ENCODE assay signal across 8 cellular contexts in the genomic region with DNA sequence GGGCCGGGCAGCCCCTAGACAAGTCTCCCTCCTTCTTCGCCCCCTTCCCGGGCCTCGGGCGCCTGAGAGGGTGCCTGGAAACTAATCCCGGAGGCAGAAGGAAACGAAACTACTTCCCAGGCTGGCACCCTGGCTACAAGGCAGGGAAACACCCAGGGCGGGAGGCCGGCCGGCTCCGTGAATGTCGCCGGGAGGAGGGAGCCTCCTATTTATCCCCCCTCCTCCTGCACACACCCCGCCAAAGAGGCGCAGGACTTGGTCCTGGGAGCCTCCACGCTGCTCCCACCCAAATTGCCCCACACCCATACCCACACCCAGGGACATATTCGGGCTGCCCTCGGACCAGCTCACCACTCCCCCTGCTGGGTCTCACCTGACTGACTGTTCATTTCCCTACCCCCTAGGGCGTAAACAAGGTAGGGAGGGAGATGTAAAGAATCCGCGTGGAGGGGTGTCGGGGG. TPM values are rescaled to one million over a fixed set of nuclear protein-coding genes. Genes with fewer than 3 reads are reported as not detected.
DNase-seq lines count a peak whose midpoint lies in the region; ATAC-seq and TF ChIP-seq lines count a peak whose summit lies in the region.

A gene with protein sequence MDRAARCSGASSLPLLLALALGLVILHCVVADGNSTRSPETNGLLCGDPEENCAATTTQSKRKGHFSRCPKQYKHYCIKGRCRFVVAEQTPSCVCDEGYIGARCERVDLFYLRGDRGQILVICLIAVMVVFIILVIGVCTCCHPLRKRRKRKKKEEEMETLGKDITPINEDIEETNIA (minus strand): TSS at position 183 of the 461 bp plus-strand sequence. CDS start 198 bp downstream, outside the sequence.

- no TSS peak for BruUV-seq in A673 (replicated peaks; lab: Mats Ljungman, UMichigan)

- H3K9me3 Mint-ChIP-seq in natural killer cell treated with Interleukin-12 subunit alpha and Interleukin-12 subunit beta and Interleukin-15 and Interleukin-18, amount 100 ng/mL, for 72 hours, result no peaks in the 10 kb centered on the region

- DNase-seq in A673 (ENCODE audit: low spot score), result peak; percentile 18
- DNase-seq in NCI-H82 (lab: John Stamatoyannopoulos, UW), result peak; percentile 53
- peak; percentile 55 for DNase-seq in ecto neural progenitor cell (ENCODE audit: low spot score)
- peak; percentile 72 for DNase-seq in lower lobe of right lung
- DNase-seq in uterus, result peak; percentile 20 to 23
- no peak for DNase-seq in natural killer cell treated with Interleukin-12 subunit alpha and Interleukin-12 subunit beta and Interleukin-15 and Interleukin-18, amount 100 ng/mL, for 72 hours (ENCODE audit: low spot score)

- no peaks in the 10 kb centered on the region for H3K27me3 ChIP-seq in A673 (replicated peaks; ENCODE audit: insufficient read depth, low read depth, low read length, poor library complexity)
- peaks cover 10% of the 10 kb centered on the region for H3K27me3 ChIP-seq in lower lobe of right lung (ENCODE audit: low read depth)
- no peaks in the 10 kb centered on the region for H3K27me3 ChIP-seq in uterus

- TF ChIP-seq POLR2A in uterus (IDR thresholded peaks at IDR 0.05), result no peak

- CTCF ChIA-PET in A673 (lab: Charles Lee), result interaction anchor here (0.5 kb wide), 1 partner anchor 75 kb away, joined by 4 read pairs; no protein-coding TSS in a partner anchor

- ATAC-seq in GM18511 (IDR thresholded peaks at IDR 0.05; ENCODE audit: unreplicated experiment) (peak; percentile 41), lower lobe of right lung (peak; percentile 93 to 94), HG03571 (IDR thresholded peaks at IDR 0.05; ENCODE audit: unreplicated experiment) (no peak)
- ATAC-seq in natural killer cell treated with Interleukin-12 subunit alpha and Interleukin-12 subunit beta and Interleukin-15 and Interleukin-18, amount 100 ng/mL, for 72 hours, result no peak

- TF ChIP-seq CTCF in A673 (conservative IDR thresholded peaks at IDR 0.05; ENCODE audit: low read depth, low read length) (no peak), lower lobe of right lung (IDR thresholded peaks at IDR 0.05) (peak; percentile 22), uterus (IDR thresholded peaks at IDR 0.05) (peak in 3 of 4 experiments; percentile 14 to 28 (median 27))

- POLR2A ChIA-PET in A673 (lab: Charles Lee; ENCODE audit: low non-redundant PET), result no interaction called here

- H3K9me3 ChIP-seq in A673 (ENCODE audit: low read depth, low read length, poor library complexity, severe bottlenecking) (no peaks in the 10 kb centered on the region), lower lobe of right lung (no peaks in the 10 kb centered on the region), uterus (no peaks in the 10 kb centered on the region)

- intact Hi-C loops in A673 (cut with micrococcal nuclease; ENCODE audit: unreplicated experiment) (no loop called here), lower lobe of right lung (cut with DNase I) (no loop called here), uterus (cut with DNase I; ENCODE audit: low total_unique reads) (no loop called here)

- peaks cover 4% of the 10 kb centered on the region for H3K36me3 Mint-ChIP-seq in natural killer cell treated with Interleukin-12 subunit alpha and Interleukin-12 subunit beta and Interleukin-15 and Interleukin-18, amount 100 ng/mL, for 72 hours

- H3K36me3 ChIP-seq in A673 (ENCODE audit: insufficient read depth, low read length, poor library complexity, severe bottlenecking), result no peaks in the 10 kb centered on the region
- H3K36me3 ChIP-seq in lower lobe of right lung, result no peaks in the 10 kb centered on the region
- no peaks in the 10 kb centered on the region for H3K36me3 ChIP-seq in uterus

- peak within 1 kb of the TSS; percentile 46 for H3K4me3 ChIP-seq in A673 (ENCODE audit: low read depth, low read length, poor library complexity, severe bottlenecking)
- H3K4me3 ChIP-seq in lower lobe of right lung, result peak within 1 kb of the TSS; percentile 60
- H3K4me3 ChIP-seq in uterus, result peak within 1 kb of the TSS; percentile 50

- H3K27ac Mint-ChIP-seq in natural killer cell treated with Interleukin-12 subunit alpha and Interleukin-12 subunit beta and Interleukin-15 and Interleukin-18, amount 100 ng/mL, for 72 hours, result no peak within 1 kb of the TSS

- H3K4me3 Mint-ChIP-seq in natural killer cell treated with Interleukin-12 subunit alpha and Interleukin-12 subunit beta and Interleukin-15 and Interleukin-18, amount 100 ng/mL, for 72 hours, result no peak within 1 kb of the TSS

- H3K4me1 ChIP-seq in A673 (ENCODE audit: insufficient read depth, low read length, poor library complexity, severe bottlenecking) (no peaks in the 10 kb centered on the region), lower lobe of right lung (peaks cover 13% of the 10 kb centered on the region), uterus (no peaks in the 10 kb centered on the region)

- H3K27me3 Mint-ChIP-seq in natural killer cell treated with Interleukin-12 subunit alpha and Interleukin-12 subunit beta and Interleukin-15 and Interleukin-18, amount 100 ng/mL, for 72 hours, result peaks cover 29 to 32% of the 10 kb centered on the region in 2 donors

- H3K27ac ChIP-seq in A673 (ENCODE audit: low read depth, low read length, poor library complexity, severe bottlenecking), result no peak within 1 kb of the TSS
- H3K27ac ChIP-seq in lower lobe of right lung, result peak within 1 kb of the TSS; percentile 88
- peak within 1 kb of the TSS; percentile 46 to 77 for H3K27ac ChIP-seq in uterus

- H3K4me1 Mint-ChIP-seq in natural killer cell treated with Interleukin-12 subunit alpha and Interleukin-12 subunit beta and Interleukin-15 and Interleukin-18, amount 100 ng/mL, for 72 hours (ENCODE audit: low read depth in 2 of 2), result no peaks in the 10 kb centered on the region

RNA-seq across cellular contexts. Expression of the gene that starts here (rescaled TPM):
- total RNA-seq in A673 (2021) (0.11 TPM in 1 of 2 replicates, not detected in the other), lower lobe of right lung (2.9 TPM), uterus (1 to 10 TPM in 3 of 4 donors, under 1 TPM in 1; 0.26 to 3.0 (median 2.3) TPM)
- total RNA-seq in natural killer cell treated with Interleukin-12 subunit alpha and Interleukin-12 subunit beta and Interleukin-15 and Interleukin-18, amount 100 ng/mL, for 72 hours, result not detected

Comparison
In these comparisons a context has a peak if more than half of its experiments do, and no peak if none do; other contexts are left out.
1. Peak in DNase-seq and H3K4me3 ChIP-seq in A673; RNA of the gene not detected or under 1 TPM.
2. ATAC-seq: peak in GM18511 (single experiment) and lower lobe of right lung (2 of 2); none in HG03571 (single experiment) and natural killer cell treated with Interleukin-12 subunit alpha and Interleukin-12 subunit beta and Interleukin-15 and Interleukin-18, amount 100 ng/mL, for 72 hours (0 of 2).
3. Peak in every context shown above with its lines, with median percentiles within 50 percentile points of each other: H3K4me3 ChIP-seq.